ENCODE assay signal across 1 cellular context in genomic region chr6:138084904-138085838, GRCh38.
TF ChIP-seq lines count a peak whose summit lies in the region.

No MANE protein-coding gene starts in this region.

TF ChIP-seq in HepG2, 621 proteins besides CTCF, POLR2A, EP300 and RAD21 (continued from another document and continues in another):
- TF ChIP-seq TEAD3 (CRISPR knock-in tag; optimal IDR thresholded peaks at IDR 0.05; ENCODE audit: borderline replicate concordance): peak; percentile 91
- no peak for TF ChIP-seq ZNF234 (CRISPR knock-in tag; conservative IDR thresholded peaks at IDR 0.05)
- no peak for TF ChIP-seq MTERF4 (CRISPR knock-in tag; IDR thresholded peaks at IDR 0.05)
- no peak; the same call in 1 of the 2 replicates for TF ChIP-seq SIX1 (CRISPR knock-in tag; IDR thresholded peaks at IDR 0.05; ENCODE audit: borderline replicate concordance)
- no peak for TF ChIP-seq FUBP1 (CRISPR knock-in tag; IDR thresholded peaks at IDR 0.05; ENCODE audit: borderline replicate concordance)
- peak; percentile 21; the same call in 1 of the 2 replicates for TF ChIP-seq ZNF317 (CRISPR knock-in tag; IDR thresholded peaks at IDR 0.05)
- TF ChIP-seq RNF2 (conservative IDR thresholded peaks at IDR 0.05; ENCODE audit: low read depth): no peak
- peak; percentile 49; the same call in 1 of the 2 replicates for TF ChIP-seq THRA (CRISPR knock-in tag; IDR thresholded peaks at IDR 0.05; ENCODE audit: borderline replicate concordance)
- no peak for TF ChIP-seq ZNF17 (CRISPR knock-in tag; IDR thresholded peaks at IDR 0.05)
- no peak for TF ChIP-seq ZNF530 (CRISPR knock-in tag; IDR thresholded peaks at IDR 0.05; ENCODE audit: low read depth)
- TF ChIP-seq SMC3 (IDR thresholded peaks at IDR 0.05; ENCODE audit: low read length): no peak
- no peak for TF ChIP-seq RORA (CRISPR knock-in tag; IDR thresholded peaks at IDR 0.05)
- no peak for TF ChIP-seq ZNF550 (CRISPR knock-in tag; IDR thresholded peaks at IDR 0.05; ENCODE audit: borderline replicate concordance)
- no peak for TF ChIP-seq CHCHD3 (CRISPR knock-in tag; IDR thresholded peaks at IDR 0.05)
- no peak for TF ChIP-seq ATF5 (CRISPR knock-in tag; IDR thresholded peaks at IDR 0.05; ENCODE audit: low read depth)
- no peak for TF ChIP-seq ARNT (IDR thresholded peaks at IDR 0.05)
- TF ChIP-seq MED1 (CRISPR knock-in tag; IDR thresholded peaks at IDR 0.05): peak; percentile 85
- TF ChIP-seq ARNTL (CRISPR knock-in tag; IDR thresholded peaks at IDR 0.05): peak; percentile 57; the same call in 1 of the 2 replicates
- TF ChIP-seq SMYD3 (CRISPR knock-in tag; IDR thresholded peaks at IDR 0.05): peak; percentile 57; the same call in 1 of the 2 replicates
- TF ChIP-seq ZNF761 (CRISPR knock-in tag; conservative IDR thresholded peaks at IDR 0.05): no peak
- no peak for TF ChIP-seq NPAS2 (CRISPR knock-in tag; IDR thresholded peaks at IDR 0.05; ENCODE audit: borderline replicate concordance)
- no peak for TF ChIP-seq ZNF337 (CRISPR knock-in tag; IDR thresholded peaks at IDR 0.05; ENCODE audit: borderline replicate concordance, low read depth)
- no peak; the same call in 1 of the 2 replicates for TF ChIP-seq ZFP91 (CRISPR knock-in tag; IDR thresholded peaks at IDR 0.05; ENCODE audit: borderline replicate concordance)
- no peak for TF ChIP-seq SATB2 (CRISPR knock-in tag; IDR thresholded peaks at IDR 0.05)
- no peak for TF ChIP-seq ZNF75D (CRISPR knock-in tag; IDR thresholded peaks at IDR 0.05; ENCODE audit: borderline replicate concordance)
- no peak for TF ChIP-seq MAZ (IDR thresholded peaks at IDR 0.05; ENCODE audit: borderline replicate concordance, low read depth, low read length)
- TF ChIP-seq MAZ (CRISPR knock-in tag; IDR thresholded peaks at IDR 0.05; ENCODE audit: low read depth): 0 out of 2 replicates have a peak, but pooled peaks have one; percentile 37
- TF ChIP-seq RBM39 (IDR thresholded peaks at IDR 0.05; ENCODE audit: low read depth, low read length, poor library complexity, severe bottlenecking): no peak
- no peak for TF ChIP-seq ZNF589 (CRISPR knock-in tag; conservative IDR thresholded peaks at IDR 0.05)
- peak; percentile 98 for TF ChIP-seq MIXL1 (CRISPR knock-in tag; IDR thresholded peaks at IDR 0.05)
- no peak for TF ChIP-seq NR1H2 (CRISPR knock-in tag; IDR thresholded peaks at IDR 0.05; ENCODE audit: borderline replicate concordance, low read depth)
- TF ChIP-seq ZSCAN20 (CRISPR knock-in tag; IDR thresholded peaks at IDR 0.05; ENCODE audit: borderline replicate concordance): 0 out of 2 replicates have a peak, but pooled peaks have one; percentile 42
- 0 out of 2 replicates have a peak, but pooled peaks have one; percentile 59 for TF ChIP-seq GTF3A (CRISPR knock-in tag; conservative IDR thresholded peaks at IDR 0.05)
- TF ChIP-seq KLF12 (CRISPR knock-in tag; IDR thresholded peaks at IDR 0.05; ENCODE audit: borderline replicate concordance): no peak
- no peak; the same call in 1 of the 2 replicates for TF ChIP-seq BRCA1 (CRISPR knock-in tag; IDR thresholded peaks at IDR 0.05)
- TF ChIP-seq ZFP90 (CRISPR knock-in tag; IDR thresholded peaks at IDR 0.05; ENCODE audit: borderline replicate concordance): no peak
- TF ChIP-seq ZNF24 (IDR thresholded peaks at IDR 0.05): no peak
- no peak for TF ChIP-seq NCOA1 (CRISPR knock-in tag; IDR thresholded peaks at IDR 0.05)
- TF ChIP-seq MYNN (CRISPR knock-in tag; IDR thresholded peaks at IDR 0.05; ENCODE audit: low read depth): no peak
- TF ChIP-seq MAFF (IDR thresholded peaks at IDR 0.05; ENCODE audit: low read depth, low read length): no peak
- no peak; the same call in 1 of the 2 replicates for TF ChIP-seq ZSCAN5A (CRISPR knock-in tag; IDR thresholded peaks at IDR 0.05; ENCODE audit: borderline replicate concordance)
- no peak for TF ChIP-seq ZNF275 (CRISPR knock-in tag; IDR thresholded peaks at IDR 0.05; ENCODE audit: borderline replicate concordance)
- TF ChIP-seq ZNF704 (CRISPR knock-in tag; IDR thresholded peaks at IDR 0.05; ENCODE audit: borderline replicate concordance): no peak
- TF ChIP-seq MBD4 (IDR thresholded peaks at IDR 0.05; ENCODE audit: borderline replicate concordance, low read length): no peak
- peak; percentile 27 for TF ChIP-seq ASH2L (IDR thresholded peaks at IDR 0.05; ENCODE audit: insufficient read length, low read depth, low read length)
- TF ChIP-seq SP1 (IDR thresholded peaks at IDR 0.05): no peak
- TF ChIP-seq SP1 (CRISPR knock-in tag; IDR thresholded peaks at IDR 0.05): 0 out of 2 replicates have a peak, but pooled peaks have one; percentile 25
- no peak for TF ChIP-seq ZMAT5 (CRISPR knock-in tag; IDR thresholded peaks at IDR 0.05; ENCODE audit: borderline replicate concordance, low read depth)
- TF ChIP-seq HDAC1 (CRISPR knock-in tag; IDR thresholded peaks at IDR 0.05): peak; percentile 91; the same call in 1 of the 2 replicates
- TF ChIP-seq ZEB1 (IDR thresholded peaks at IDR 0.05; ENCODE audit: insufficient replicate concordance, low read depth): peak; percentile 70
- no peak for TF ChIP-seq ZNF33B (CRISPR knock-in tag; IDR thresholded peaks at IDR 0.05)
- peak; percentile 76 for TF ChIP-seq GATAD1 (CRISPR knock-in tag; IDR thresholded peaks at IDR 0.05)
- TF ChIP-seq NFIC (IDR thresholded peaks at IDR 0.05; ENCODE audit: low read length): peak; percentile 43; the same call in 1 of the 2 replicates
- TF ChIP-seq PCBP1 (IDR thresholded peaks at IDR 0.05; ENCODE audit: borderline replicate concordance, low read depth, low read length): no peak
- TF ChIP-seq THAP7 (CRISPR knock-in tag; IDR thresholded peaks at IDR 0.05): no peak
- TF ChIP-seq ZNF607 (CRISPR knock-in tag; IDR thresholded peaks at IDR 0.05; ENCODE audit: borderline replicate concordance): no peak; the same call in 1 of the 2 replicates
- no peak for TF ChIP-seq KLF13 (CRISPR knock-in tag; IDR thresholded peaks at IDR 0.05)
- TF ChIP-seq GLMP (CRISPR knock-in tag; IDR thresholded peaks at IDR 0.05; ENCODE audit: borderline replicate concordance): no peak
- TF ChIP-seq ZNF567 (CRISPR knock-in tag; IDR thresholded peaks at IDR 0.05; ENCODE audit: borderline replicate concordance): no peak; the same call in 1 of the 2 replicates
- TF ChIP-seq ZNF367 (CRISPR knock-in tag; IDR thresholded peaks at IDR 0.05; ENCODE audit: borderline replicate concordance): no peak
- TF ChIP-seq ZFY (CRISPR knock-in tag; IDR thresholded peaks at IDR 0.05): no peak; the same call in 1 of the 2 replicates
- TF ChIP-seq ZNF207 (IDR thresholded peaks at IDR 0.05; ENCODE audit: borderline replicate concordance): no peak
- no peak for TF ChIP-seq HES4 (CRISPR knock-in tag; IDR thresholded peaks at IDR 0.05; ENCODE audit: borderline replicate concordance)
- no peak; the same call in 1 of the 2 replicates for TF ChIP-seq ZNF34 (CRISPR knock-in tag; IDR thresholded peaks at IDR 0.05; ENCODE audit: borderline replicate concordance)
